ENCODE assay signal across 8 cellular contexts in genomic region chr10:95513941-95514392, GRCh38. TPM values are rescaled to one million over a fixed set of nuclear protein-coding genes. Genes with fewer than 3 reads are reported as not detected.
DNase-seq lines count a peak whose midpoint lies in the region; ATAC-seq and TF ChIP-seq lines count a peak whose summit lies in the region.
"Had no signal": no experiment of that assay in that cellular context is flagged by ENCODE, and none has a peak within 500 bp of the region (broad histone marks: within the 10 kb centered on the region; RNA-seq: fewer than 3 reads in every experiment).

No MANE protein-coding gene starts in this region.

- no peaks in the 10 kb centered on the region for H3K79me2 ChIP-seq in Karpas-422 (ENCODE audit: low read length)
- no peaks in the 10 kb centered on the region; the same call in 1 of the 2 replicates for H3K79me2 ChIP-seq in H9 (ENCODE audit: insufficient read depth, low read length)

- WGBS in stomach, 5 donors, result 10 to 25% (median 20%) methylated on average over 2 of the region's 2 CpGs
- WGBS in H9 (ENCODE audit: extremely low coverage, insufficient read length, low lambda C conversion rate), result no CpG with 5 or more reads among the region's 2 CpGs

- H2AFZ ChIP-seq in Karpas-422 (ENCODE audit: low read length), result no peak overlapping the region
- H2AFZ ChIP-seq in H9 (ENCODE audit: low read length), result no peak overlapping the region

- H3K36me3 ChIP-seq in stomach (no peaks in the 10 kb centered on the region), Karpas-422 (ENCODE audit: insufficient read depth, low read length) (no peaks in the 10 kb centered on the region)

- H4K8ac ChIP-seq in H9 (replicated peaks; ENCODE audit: insufficient read length, low read depth, low read length), result no peak overlapping the region

- intact Hi-C loops in stomach (cut with DNase I; ENCODE audit: low total_unique reads), result no loop called here

- H3K9me3 Mint-ChIP-seq in H9, result no peaks in the 10 kb centered on the region

- peak; percentile 25 for DNase-seq in HS-5 (ENCODE audit: low read depth)
- DNase-seq in astrocyte of the hippocampus (ENCODE audit: low read depth, low spot score), result peak; percentile 80
- peak in 33 of 51 donors; percentile 8 to 81 (median 44) for DNase-seq in hypothalamus (lab: John Stamatoyannopoulos, UW)
- DNase-seq in stomach, result peak; percentile 65
- DNase-seq in Karpas-422, result no peak
- no peak for DNase-seq in H9
- DNase-seq: NCI-H1436 had no signal

- H4K20me1 ChIP-seq in Karpas-422 (ENCODE audit: insufficient read depth, low read depth, low read length) (no peaks in the 10 kb centered on the region), H9 (ENCODE audit: control insufficient read depth, insufficient read depth, insufficient read length) (no peaks in the 10 kb centered on the region)

- TF ChIP-seq POLR2A in stomach (IDR thresholded peaks at IDR 0.05), result no peak

- no peak overlapping the region for H3T11ph ChIP-seq in H9 (ENCODE audit: low read length)

- no peak for ATAC-seq in GM19351 (IDR thresholded peaks at IDR 0.05; ENCODE audit: unreplicated experiment)

- H2BK120ac ChIP-seq in H9 (ENCODE audit: low read depth, low read length, poor library complexity, severe bottlenecking), result no peak overlapping the region

- no peaks in the 10 kb centered on the region for H3K23me2 ChIP-seq in H9 (ENCODE audit: insufficient read length, low read depth, low read length, poor library complexity, severe bottlenecking)

- H3K4me3 Mint-ChIP-seq in H9, result no peak overlapping the region

- H3K9ac ChIP-seq in Karpas-422 (ENCODE audit: low read length), result no peak overlapping the region
- no peak overlapping the region for H3K9ac ChIP-seq in H9 (ENCODE audit: extremely low read depth, insufficient read length, low read length)

- no peak overlapping the region for H2BK12ac ChIP-seq in H9 (ENCODE audit: insufficient read length, low read depth, low read length)

- H3K27me3 Mint-ChIP-seq in H9 (ENCODE audit: low read depth), result no peaks in the 10 kb centered on the region

- H3K4me1 Mint-ChIP-seq in H9, result peaks cover 35 to 36% of the 10 kb centered on the region in 2 experiments

- no peak for TF ChIP-seq CTCF in stomach (IDR thresholded peaks at IDR 0.05)
- no peak for TF ChIP-seq CTCF in H9 (conservative IDR thresholded peaks at IDR 0.05)

- H3K27ac ChIP-seq in stomach (peak overlapping the region; percentile 86 to 95 (median 86)), Karpas-422 (ENCODE audit: low read length) (no peak overlapping the region), H9 (ENCODE audit: insufficient read length, low read depth, low read length) (no peak overlapping the region)

- no peak overlapping the region for H3K56ac ChIP-seq in H9 (ENCODE audit: insufficient read length, low read depth, low read length)

- no peaks in the 10 kb centered on the region for H3K36me3 Mint-ChIP-seq in H9 (ENCODE audit: insufficient read depth in 1 of 3, low read depth in 3 of 3)

- no peak overlapping the region for H3K4ac ChIP-seq in H9 (ENCODE audit: low read depth, low read length)

- peaks cover 3% of the 10 kb centered on the region for H3K79me1 ChIP-seq in H9 (ENCODE audit: insufficient read depth, low read depth, low read length, poor library complexity, severe bottlenecking)

- no peak overlapping the region for H3K27ac Mint-ChIP-seq in H9

- H2BK20ac ChIP-seq in H9 (ENCODE audit: low read depth, low read length, poor library complexity, severe bottlenecking), result no peak overlapping the region

- no peak overlapping the region for H2BK5ac ChIP-seq in H9 (ENCODE audit: insufficient read length, low read length)

- H2BK15ac ChIP-seq in H9 (ENCODE audit: low read depth, low read length), result no peak overlapping the region

- no peak overlapping the region for H2AK5ac ChIP-seq in H9 (ENCODE audit: insufficient read length, low read length)

- H3K27me3 ChIP-seq in stomach, result no peaks in the 10 kb centered on the region
- no peaks in the 10 kb centered on the region for H3K27me3 ChIP-seq in Karpas-422 (ENCODE audit: low read length)
- no peaks in the 10 kb centered on the region for H3K27me3 ChIP-seq in H9 (ENCODE audit: insufficient read depth, low read length)

- H3K18ac ChIP-seq in H9 (ENCODE audit: insufficient read length, low read depth, low read length), result no peak overlapping the region

- H4K91ac ChIP-seq in H9 (ENCODE audit: insufficient read length, low read depth, low read length), result no peak overlapping the region

- H3K9me2 ChIP-seq in Karpas-422 (replicated peaks; ENCODE audit: insufficient read depth, low read length), result no peaks in the 10 kb centered on the region

- H3K4me2 ChIP-seq in Karpas-422 (ENCODE audit: low read depth, low read length, poor library complexity, severe bottlenecking), result no peak overlapping the region
- H3K4me2 ChIP-seq in H9 (ENCODE audit: insufficient read depth, insufficient read length, low read length), result no peak overlapping the region

- no peak overlapping the region for H3K14ac ChIP-seq in H9 (ENCODE audit: insufficient read depth, low read length)

- TF ChIP-seq EP300 in stomach (IDR thresholded peaks at IDR 0.05), result no peak

- H4K5ac ChIP-seq in H9 (ENCODE audit: insufficient read length, low read depth, low read length), result no peak overlapping the region

- H3K23ac ChIP-seq in H9 (ENCODE audit: insufficient read length, low read depth, low read length), result no peak overlapping the region

- H3K9me3 ChIP-seq in stomach (no peaks in the 10 kb centered on the region), Karpas-422 (ENCODE audit: low read length) (no peaks in the 10 kb centered on the region), H9 (ENCODE audit: control insufficient read depth, low read depth, low read length) (no peaks in the 10 kb centered on the region)

- H3K4me3 ChIP-seq in stomach (no peak overlapping the region), Karpas-422 (ENCODE audit: low read length) (no peak overlapping the region)

- H3K4me1 ChIP-seq in stomach (peaks cover 61 to 100% (median 86%) of the 10 kb centered on the region in 4 donors), Karpas-422 (ENCODE audit: low read length) (peaks cover 10% of the 10 kb centered on the region), H9 (ENCODE audit: insufficient read depth, low read length) (peaks cover 14% of the 10 kb centered on the region)

RNA-seq across cellular contexts. Expression of gene SORBS1, which starts 47.2 kb away (rescaled TPM):
- total RNA-seq in stomach (100 to 1,000 TPM in 4 of 5 donors, 10 to 100 TPM in 1; 44.9 to 713 (median 440) TPM), H9 (2021) (21.5 and 24.3 TPM in 2 replicates)
- polyA plus RNA-seq in stomach, result 10 to 100 TPM; 34.4 to 94.8 (median 42.0) TPM
- total RNA-seq in Karpas-422 (2014; rRNA removed; shearing (Covaris generic); ENCODE audit: low replicate concordance), result 0.15 and 0.61 TPM in 2 replicates

Comparison
In these comparisons a context has a peak if more than half of its experiments do, and no peak if none do; other contexts are left out.
1. DNase-seq: peak in HS-5 (single experiment), astrocyte of the hippocampus (single experiment), hypothalamus (33 of 51) and stomach (single experiment); none in Karpas-422 (single experiment) and H9 (single experiment).
2. H3K27ac ChIP-seq: peak in stomach (5 of 5); none in Karpas-422 (single experiment) and H9 (single experiment).
3. RNA of gene SORBS1, which starts 47.2 kb away (total RNA-seq): 44.9 to 713 TPM in stomach and 21.5 to 24.3 TPM in H9; 0.15 to 0.61 TPM in Karpas-422; every median in the first group is over 10 times any median in the second.